14 cellular contexts compared by ENCODE assay signal in genomic region chr11:64121637-64122410, GRCh38. TPM values are rescaled to one million over a fixed set of nuclear protein-coding genes. Genes with fewer than 3 reads are reported as not detected.
DNase-seq lines count a peak whose midpoint lies in the region; ATAC-seq and TF ChIP-seq lines count a peak whose summit lies in the region.
"Had no signal": no experiment of that assay in that cellular context is flagged by ENCODE, and none has a peak within 500 bp of the region (broad histone marks: within the 10 kb centered on the region; RNA-seq: fewer than 3 reads in every experiment).

No MANE protein-coding gene starts in this region.

- H3K27ac ChIP-seq in angular gyrus (ENCODE audit: low read depth, low read length) (peak overlapping the region; percentile 38), left ventricle myocardium inferior (replicated peaks) (no peak overlapping the region)

- no peaks in the 10 kb centered on the region for H3K27me3 Mint-ChIP-seq in activated T-helper 1 cell treated with anti-CD3 and anti-CD28 coated beads, Interleukin-12 subunit alpha, Interleukin-12 subunit beta, Interleukin-2, Interleukin-4 antibody, amounts not matched to agents 30 ng/mL and 10 ng/mL and 1 ng/mL, durations not matched to agents 14 hours and 24 hours and 36 hours (ENCODE audit: insufficient read depth)
- H3K27me3 Mint-ChIP-seq in activated CD4-positive, alpha-beta T cell treated with anti-CD3 and anti-CD28 coated beads for 36 hours: no peaks in the 10 kb centered on the region
- H3K27me3 Mint-ChIP-seq: stimulated activated naive CD8-positive, alpha-beta T cell treated with anti-CD3 and anti-CD28 coated beads, Interleukin-15, Interleukin-2, amounts not matched to agents 100 ng/mL and 50 ng/mL, for 24 hours had no signal

- TF ChIP-seq CTCF in HFF-Myc (IDR thresholded peaks at IDR 0.05; ENCODE audit: low read depth, low read length, missing control alignments) (no peak), left ventricle myocardium inferior (IDR thresholded peaks at IDR 0.05; ENCODE audit: borderline replicate concordance) (no peak)

- no peak overlapping the region for H3K4me3 Mint-ChIP-seq in activated T-helper 1 cell treated with anti-CD3 and anti-CD28 coated beads, Interleukin-12 subunit alpha, Interleukin-12 subunit beta, Interleukin-2, Interleukin-4 antibody, amounts not matched to agents 30 ng/mL and 10 ng/mL and 1 ng/mL, durations not matched to agents 14 hours and 24 hours and 36 hours
- no peak overlapping the region for H3K4me3 Mint-ChIP-seq in activated CD4-positive, alpha-beta T cell treated with anti-CD3 and anti-CD28 coated beads for 36 hours
- H3K4me3 Mint-ChIP-seq: activated B cell treated with CpG ODN at 0.5 μM for 24 hours; stimulated activated naive CD8-positive, alpha-beta T cell treated with anti-CD3 and anti-CD28 coated beads, Interleukin-15, Interleukin-2, amounts not matched to agents 100 ng/mL and 50 ng/mL, for 24 hours had no signal

- no peak for ATAC-seq in activated CD4-positive, alpha-beta T cell treated with anti-CD3 and anti-CD28 coated beads for 36 hours
- ATAC-seq: activated naive CD4-positive, alpha-beta T cell treated with anti-CD3 and anti-CD28 coated beads, Interleukin-2, amount 50 U/mL, for 72 hours had no signal

- intact Hi-C loops in left ventricle myocardium inferior (cut with micrococcal nuclease): no loop called here
- intact Hi-C loops in activated T-helper 1 cell treated with anti-CD3 and anti-CD28 coated beads, Interleukin-12 subunit alpha, Interleukin-12 subunit beta, Interleukin-2, Interleukin-4 antibody, amounts not matched to agents 30 ng/mL and 10 ng/mL and 1 ng/mL, durations not matched to agents 14 hours and 24 hours and 36 hours (cut with micrococcal nuclease): no loop called here
- intact Hi-C loops in activated CD4-positive, alpha-beta T cell treated with anti-CD3 and anti-CD28 coated beads for 36 hours (cut with DNase I, micrococcal nuclease): no loop called here

- no peaks in the 10 kb centered on the region for H3K4me1 Mint-ChIP-seq in activated T-helper 1 cell treated with anti-CD3 and anti-CD28 coated beads, Interleukin-12 subunit alpha, Interleukin-12 subunit beta, Interleukin-2, Interleukin-4 antibody, amounts not matched to agents 30 ng/mL and 10 ng/mL and 1 ng/mL, durations not matched to agents 14 hours and 24 hours and 36 hours (ENCODE audit: low read depth)
- peaks cover 14% of the 10 kb centered on the region for H3K4me1 Mint-ChIP-seq in activated CD4-positive, alpha-beta T cell treated with anti-CD3 and anti-CD28 coated beads for 36 hours
- H3K4me1 Mint-ChIP-seq: activated B cell treated with CpG ODN at 0.5 μM for 24 hours had no signal

- H3K9me3 ChIP-seq in left ventricle myocardium inferior (replicated peaks): no peaks in the 10 kb centered on the region

- DNase-seq in A172 (ENCODE audit: low spot score): peak; percentile 77
- peak; percentile 6 for DNase-seq in HFF-Myc (ENCODE audit: extremely low read depth, low read depth)
- DNase-seq in kidney glomerular epithelial cell (lab: John Stamatoyannopoulos, UW): peak; percentile 44
- DNase-seq in NCI-H146 (lab: John Stamatoyannopoulos, UW): no peak
- DNase-seq in left ventricle myocardium inferior: no peak
- DNase-seq in activated T-helper 1 cell treated with anti-CD3 and anti-CD28 coated beads, Interleukin-12 subunit alpha, Interleukin-12 subunit beta, Interleukin-2, Interleukin-4 antibody, amounts not matched to agents 30 ng/mL and 10 ng/mL and 1 ng/mL, durations not matched to agents 14 hours and 24 hours and 36 hours (ENCODE audit: low spot score): no peak
- no peak for DNase-seq in activated CD4-positive, alpha-beta T cell treated with anti-CD3 and anti-CD28 coated beads for 36 hours
- DNase-seq: activated B cell treated with CpG ODN at 0.5 μM for 24 hours; erythroblast; stimulated activated CD4-positive, alpha-beta T cell treated with anti-CD3 and anti-CD28 coated beads, Interleukin-15, amount 100 ng/mL, for 24 hours had no signal

- no peaks in the 10 kb centered on the region for H3K27me3 ChIP-seq in left ventricle myocardium inferior (ENCODE audit: low read depth)

- no peak overlapping the region for H3K4me3 ChIP-seq in HFF-Myc (replicated peaks; ENCODE audit: low read depth, low read length)
- no peak overlapping the region for H3K4me3 ChIP-seq in left ventricle myocardium inferior
- H3K4me3 ChIP-seq: lung had no signal

- peaks cover 32% of the 10 kb centered on the region for H3K4me1 ChIP-seq in left ventricle myocardium inferior

- POLR2A ChIA-PET in activated CD4-positive, alpha-beta T cell treated with anti-CD3 and anti-CD28 coated beads for 36 hours (lab: Charles Lee): no interaction called here

- no peaks in the 10 kb centered on the region for H3K9me3 Mint-ChIP-seq in activated T-helper 1 cell treated with anti-CD3 and anti-CD28 coated beads, Interleukin-12 subunit alpha, Interleukin-12 subunit beta, Interleukin-2, Interleukin-4 antibody, amounts not matched to agents 30 ng/mL and 10 ng/mL and 1 ng/mL, durations not matched to agents 14 hours and 24 hours and 36 hours
- H3K9me3 Mint-ChIP-seq in activated CD4-positive, alpha-beta T cell treated with anti-CD3 and anti-CD28 coated beads for 36 hours (ENCODE audit: low read depth): no peaks in the 10 kb centered on the region
- H3K9me3 Mint-ChIP-seq: activated B cell treated with CpG ODN at 0.5 μM for 24 hours; activated naive CD4-positive, alpha-beta T cell treated with anti-CD3 and anti-CD28 coated beads, Interleukin-2, amount 50 U/mL, for 72 hours; stimulated activated naive CD8-positive, alpha-beta T cell treated with anti-CD3 and anti-CD28 coated beads, Interleukin-15, Interleukin-2, amounts not matched to agents 100 ng/mL and 50 ng/mL, for 24 hours had no signal

- no peaks in the 10 kb centered on the region for H3K36me3 ChIP-seq in left ventricle myocardium inferior

- CTCF ChIA-PET in activated CD4-positive, alpha-beta T cell treated with anti-CD3 and anti-CD28 coated beads for 36 hours (lab: Charles Lee): interaction anchor here (0.6 to 0.8 kb wide), 2 partner anchors 67 to 82 kb away, joined by 3 read pairs; no protein-coding TSS in a partner anchor

- H3K27ac Mint-ChIP-seq in activated T-helper 1 cell treated with anti-CD3 and anti-CD28 coated beads, Interleukin-12 subunit alpha, Interleukin-12 subunit beta, Interleukin-2, Interleukin-4 antibody, amounts not matched to agents 30 ng/mL and 10 ng/mL and 1 ng/mL, durations not matched to agents 14 hours and 24 hours and 36 hours: no peak overlapping the region
- no peak overlapping the region for H3K27ac Mint-ChIP-seq in activated CD4-positive, alpha-beta T cell treated with anti-CD3 and anti-CD28 coated beads for 36 hours
- H3K27ac Mint-ChIP-seq: activated B cell treated with CpG ODN at 0.5 μM for 24 hours; stimulated activated naive CD8-positive, alpha-beta T cell treated with anti-CD3 and anti-CD28 coated beads, Interleukin-15, Interleukin-2, amounts not matched to agents 100 ng/mL and 50 ng/mL, for 24 hours had no signal

- no peaks in the 10 kb centered on the region for H3K36me3 Mint-ChIP-seq in activated T-helper 1 cell treated with anti-CD3 and anti-CD28 coated beads, Interleukin-12 subunit alpha, Interleukin-12 subunit beta, Interleukin-2, Interleukin-4 antibody, amounts not matched to agents 30 ng/mL and 10 ng/mL and 1 ng/mL, durations not matched to agents 14 hours and 24 hours and 36 hours (ENCODE audit: low read depth)
- H3K36me3 Mint-ChIP-seq in activated CD4-positive, alpha-beta T cell treated with anti-CD3 and anti-CD28 coated beads for 36 hours (ENCODE audit: low read depth): no peaks in the 10 kb centered on the region
- H3K36me3 Mint-ChIP-seq: activated naive CD4-positive, alpha-beta T cell treated with anti-CD3 and anti-CD28 coated beads, Interleukin-2, amount 50 U/mL, for 72 hours had no signal

RNA-seq across cellular contexts. Expression of gene MACROD1, which starts 44.1 kb away (rescaled TPM):
- total RNA-seq in A172 (2014; rRNA removed; shearing (Covaris generic)): 2.9 and 6.3 TPM in 2 replicates
- 127 TPM for total RNA-seq in left ventricle myocardium inferior
- 17.4 and 20.2 TPM in 2 replicates for total RNA-seq in activated T-helper 1 cell treated with anti-CD3 and anti-CD28 coated beads, Interleukin-12 subunit alpha, Interleukin-12 subunit beta, Interleukin-2, Interleukin-4 antibody, amounts not matched to agents 30 ng/mL and 10 ng/mL and 1 ng/mL, durations not matched to agents 14 hours and 24 hours and 36 hours
- total RNA-seq in activated CD4-positive, alpha-beta T cell treated with anti-CD3 and anti-CD28 coated beads for 36 hours: 10 to 100 TPM; 26.4 to 28.6 TPM

Comparison
In these comparisons a context has a peak if more than half of its experiments do, and no peak if none do; other contexts are left out.
1. DNase-seq: peak in A172 (single experiment), HFF-Myc (single experiment) and kidney glomerular epithelial cell (single experiment); none in NCI-H146 (single experiment), left ventricle myocardium inferior (single experiment), activated T-helper 1 cell treated with anti-CD3 and anti-CD28 coated beads, Interleukin-12 subunit alpha, Interleukin-12 subunit beta, Interleukin-2, Interleukin-4 antibody, amounts not matched to agents 30 ng/mL and 10 ng/mL and 1 ng/mL, durations not matched to agents 14 hours and 24 hours and 36 hours (single experiment) and activated CD4-positive, alpha-beta T cell treated with anti-CD3 and anti-CD28 coated beads for 36 hours (single experiment).